Comparison of ENCODE assay signal across 8 cellular contexts in genomic region chr2:26345554-26346453, GRCh38. TPM values are rescaled to one million over a fixed set of nuclear protein-coding genes. Genes with fewer than 3 reads are reported as not detected.
DNase-seq lines count a peak whose midpoint lies in the region; ATAC-seq lines count a peak whose summit lies in the region.

Gene SELENOI (plus strand): TSS chr2:26346143. CDS start chr2:26346233, 90 bp downstream.

- H3K4me1 Mint-ChIP-seq in dendritic cell treated with granulocyte-macrophage colony-stimulating factor and Interleukin-4, amounts not matched to agents 40 ng/mL and 50 ng/mL, for 4 days (ENCODE audit: low read depth), result peaks cover 25% of the 10 kb centered on the region

- peak; percentile 91 to 100 (median 99) for DNase-seq in C1 segment of cervical spinal cord (lab: John Stamatoyannopoulos, UW)
- DNase-seq in NCI-H748 treated with DMSO at 0.1 percent for 48 hours (lab: John Stamatoyannopoulos, UW), result peak; percentile 99
- peak; percentile 99 to 100 for DNase-seq in activated CD4-positive, alpha-beta T cell treated with anti-CD3 and anti-CD28 coated beads, Interleukin-2, amount 50 U/mL, for 24 hours (ENCODE audit: low read depth in 1 of 2, low spot score in 1 of 2)
- peak; percentile 100 for DNase-seq in left lobe of liver (ENCODE audit: low spot score)
- DNase-seq in stimulated activated CD4-positive, alpha-beta T cell treated with anti-CD3 and anti-CD28 coated beads, Interleukin-2, amount 100 ng/mL, for 4 hours (ENCODE audit: low read depth), result peak; percentile 99

- H3K4me3 Mint-ChIP-seq in dendritic cell treated with granulocyte-macrophage colony-stimulating factor and Interleukin-4, amounts not matched to agents 40 ng/mL and 50 ng/mL, for 4 days, result peak within 1 kb of the TSS; percentile 89

- H3K27ac Mint-ChIP-seq in dendritic cell treated with granulocyte-macrophage colony-stimulating factor and Interleukin-4, amounts not matched to agents 40 ng/mL and 50 ng/mL, for 4 days, result peak within 1 kb of the TSS; percentile 93

- no peaks in the 10 kb centered on the region for H3K27me3 Mint-ChIP-seq in dendritic cell treated with granulocyte-macrophage colony-stimulating factor and Interleukin-4, amounts not matched to agents 40 ng/mL and 50 ng/mL, for 4 days

- intact Hi-C loops in dendritic cell treated with granulocyte-macrophage colony-stimulating factor and Interleukin-4, amounts not matched to agents 40 ng/mL and 50 ng/mL, for 4 days (cut with micrococcal nuclease), result loop anchor here (5.0 to 10.0 kb wide), 2 partner anchors 104 to 471 kb away; partner anchors contain the start of genes ASXL2, HADHA and HADHB

- no peaks in the 10 kb centered on the region for H3K9me3 Mint-ChIP-seq in dendritic cell treated with granulocyte-macrophage colony-stimulating factor and Interleukin-4, amounts not matched to agents 40 ng/mL and 50 ng/mL, for 4 days

- peak; percentile 91 for ATAC-seq in GM19372 (IDR thresholded peaks at IDR 0.05; ENCODE audit: low read depth, unreplicated experiment)
- peak; percentile 95 for ATAC-seq in HG03558 (IDR thresholded peaks at IDR 0.05; ENCODE audit: extremely low read depth, unreplicated experiment)
- ATAC-seq in left lobe of liver, result peak; percentile 93

- H3K36me3 Mint-ChIP-seq in dendritic cell treated with granulocyte-macrophage colony-stimulating factor and Interleukin-4, amounts not matched to agents 40 ng/mL and 50 ng/mL, for 4 days (ENCODE audit: low read depth), result peaks cover 14% of the 10 kb centered on the region

RNA-seq across cellular contexts. Expression of gene SELENOI, which starts in this region (rescaled TPM):
- total RNA-seq in left lobe of liver, result 26.4 TPM

Comparison
In these comparisons a context has a peak if more than half of its experiments do, and no peak if none do; other contexts are left out.
1. Peak in every context shown above with its lines: DNase-seq and ATAC-seq.